8 cellular contexts compared by ENCODE assay signal in the genomic region with DNA sequence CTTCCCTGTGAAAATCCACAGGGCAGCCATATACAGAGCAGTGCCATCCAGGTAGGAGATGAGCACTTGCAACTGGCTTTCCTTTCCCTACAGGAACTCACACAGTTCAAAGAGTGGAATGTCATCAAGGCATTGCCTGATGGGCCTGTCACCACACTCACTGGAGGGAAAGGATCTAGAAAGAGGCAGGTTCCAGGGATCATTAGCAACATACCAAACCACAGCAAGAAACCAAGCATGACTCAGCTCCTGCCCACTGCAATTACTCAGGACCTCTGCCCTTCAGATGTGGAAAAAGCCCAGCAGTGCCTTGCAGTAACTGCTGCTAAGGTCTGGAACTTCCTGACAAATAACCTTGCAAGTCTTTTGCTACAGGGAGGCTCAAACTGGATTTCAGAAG.
DNase-seq lines count a peak whose midpoint lies in the region; ATAC-seq and TF ChIP-seq lines count a peak whose summit lies in the region.

No MANE protein-coding gene starts in this region.

- in situ Hi-C loops in G401 (cut with HindIII; ENCODE audit: low sequenced_read_pairs), result no loop called here

- H3K36me3 ChIP-seq in SJSA1, result no peaks in the 10 kb centered on the region

- H3K4me3 ChIP-seq in AG04449 (ENCODE audit: low read depth, low read length) (no peak overlapping the region), SJSA1 (no peak overlapping the region), fibroblast of the aortic adventitia (ENCODE audit: low read depth, low read length) (no peak overlapping the region)

- POLR2A ChIA-PET in AG04449 (lab: Yijun Ruan, JAX) (no interaction called here), GM10248 (lab: Yijun Ruan, JAX) (no interaction called here)

- no peak for ATAC-seq in HG02870 (IDR thresholded peaks at IDR 0.05; ENCODE audit: unreplicated experiment)

- H3K9me3 ChIP-seq in SJSA1 (replicated peaks), result no peaks in the 10 kb centered on the region

- no peaks in the 10 kb centered on the region for H3K27me3 ChIP-seq in SJSA1 (replicated peaks)

- CTCF ChIA-PET in AG04449 (lab: Yijun Ruan, JAX) (no interaction called here), GM10248 (lab: Yijun Ruan, JAX) (no interaction called here)

- peak; percentile 57 for DNase-seq in AG04449 (ENCODE audit: low read depth, low spot score)
- DNase-seq in H4 (ENCODE audit: low spot score), result peak; percentile 85
- peak; percentile 44 to 53 for DNase-seq in SJSA1 (ENCODE audit: low read depth in 1 of 2, low spot score in 2 of 2)
- peak; percentile 60 for DNase-seq in fibroblast of the aortic adventitia (ENCODE audit: low read depth)
- DNase-seq in stimulated activated naive CD4-positive, alpha-beta T cell (lab: John Stamatoyannopoulos, UW), result no peak
- DNase-seq in GM10248 (ENCODE audit: extremely low spot score), result no peak
- no peak for DNase-seq in G401 (ENCODE audit: low spot score)

- TF ChIP-seq CTCF in AG04449 (IDR thresholded peaks at IDR 0.05; ENCODE audit: insufficient read depth, low read length, missing control alignments) (no peak), fibroblast of the aortic adventitia (IDR thresholded peaks at IDR 0.05; ENCODE audit: insufficient read depth, low read length) (no peak), GM10248 (IDR thresholded peaks at IDR 0.05; ENCODE audit: control extremely low read depth, extremely low read depth, low read depth, missing control alignments) (no peak)

- no peak overlapping the region for H3K27ac ChIP-seq in SJSA1

- H3K4me1 ChIP-seq in SJSA1 (replicated peaks), result peaks cover 9% of the 10 kb centered on the region

Comparison
In these comparisons a context has a peak if more than half of its experiments do, and no peak if none do; other contexts are left out.
1. DNase-seq: peak in AG04449 (single experiment), H4 (single experiment), SJSA1 (2 of 2) and fibroblast of the aortic adventitia (single experiment); none in stimulated activated naive CD4-positive, alpha-beta T cell (0 of 6), GM10248 (single experiment) and G401 (single experiment).